In the genomic region with DNA sequence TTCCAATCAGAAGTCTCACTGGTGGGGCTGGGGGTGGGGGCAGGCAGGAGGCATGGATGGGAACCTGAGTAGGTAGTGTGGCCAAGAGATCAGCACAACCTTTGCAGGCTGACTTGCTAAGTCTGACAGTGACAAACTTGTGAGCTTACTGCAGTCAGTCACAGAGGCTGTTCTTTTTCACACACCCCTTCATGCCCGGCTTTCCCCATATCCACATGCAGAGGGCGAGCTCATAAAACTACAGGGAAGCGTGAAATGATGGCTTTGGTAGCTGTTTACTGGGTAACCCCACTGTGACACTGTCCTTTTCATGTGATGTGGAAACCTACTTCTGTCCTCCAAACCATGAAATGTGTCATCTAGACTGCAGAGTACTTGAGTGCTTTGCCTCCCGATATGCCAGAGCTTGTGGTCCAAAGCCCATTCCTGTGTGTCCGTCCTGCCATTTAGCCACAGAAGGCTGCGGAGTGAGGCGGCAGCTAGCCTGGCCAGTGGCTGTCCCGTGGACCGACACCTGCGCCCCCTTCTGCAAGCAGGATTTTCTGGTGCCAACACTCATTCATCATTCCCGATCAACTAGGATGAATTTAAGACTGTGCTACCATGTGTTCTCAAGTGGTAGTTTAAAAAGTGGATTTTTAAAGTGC, we compare ENCODE assay signal across 18 cellular contexts.
"Had no signal": no experiment of that assay in that cellular context is flagged by ENCODE, and none has a peak within 500 bp of the region (broad histone marks: within the 10 kb centered on the region; RNA-seq: fewer than 3 reads in every experiment).

No MANE protein-coding gene starts in this region.

- ATAC-seq: gastrocnemius medialis, heart right ventricle, left lobe of liver had no signal

- H3K27me3 ChIP-seq: ascending aorta, cardiac muscle cell, colonic mucosa, gastrocnemius medialis, heart right ventricle, tibial artery, vagina had no signal

- H3K4me3 ChIP-seq: ascending aorta, cardiac muscle cell, colonic mucosa, gastrocnemius medialis, heart right ventricle, tibial artery, vagina had no signal

- H3K27ac Mint-ChIP-seq: activated T-helper 1 cell treated with anti-CD3 and anti-CD28 coated beads, Interleukin-12 subunit alpha, Interleukin-12 subunit beta, Interleukin-2, Interleukin-4 antibody, amounts not matched to agents 30 ng/mL and 10 ng/mL and 1 ng/mL, durations not matched to agents 14 hours and 24 hours and 36 hours had no signal

- H3K27ac ChIP-seq: ascending aorta, colonic mucosa, epithelial cell of prostate, gastrocnemius medialis, heart right ventricle, parathyroid adenoma, tibial artery, vagina had no signal

- FAIRE-seq: small intestine had no signal

- H3K27me3 Mint-ChIP-seq: activated CD4-positive, alpha-beta T cell treated with anti-CD3 and anti-CD28 coated beads, Interleukin-2, amount 10 ng/mL, durations not matched to agents 24 days and 14 days had no signal

- H3K9me3 Mint-ChIP-seq: activated CD4-positive, alpha-beta T cell treated with anti-CD3 and anti-CD28 coated beads, Interleukin-2, amount 10 ng/mL, durations not matched to agents 24 days and 14 days; activated T-helper 1 cell treated with anti-CD3 and anti-CD28 coated beads, Interleukin-12 subunit alpha, Interleukin-12 subunit beta, Interleukin-2, Interleukin-4 antibody, amounts not matched to agents 30 ng/mL and 10 ng/mL and 1 ng/mL, durations not matched to agents 14 hours and 24 hours and 36 hours; neural crest cell had no signal

- H3K4me1 ChIP-seq: ascending aorta, colonic mucosa, gastrocnemius medialis, parathyroid adenoma, tibial artery, vagina had no signal

- H3K9me3 ChIP-seq: ascending aorta, colonic mucosa, gastrocnemius medialis, heart right ventricle, tibial artery, vagina had no signal

- H3K4me3 Mint-ChIP-seq: activated CD4-positive, alpha-beta T cell treated with anti-CD3 and anti-CD28 coated beads, Interleukin-2, amount 10 ng/mL, durations not matched to agents 24 days and 14 days; activated T-helper 1 cell treated with anti-CD3 and anti-CD28 coated beads, Interleukin-12 subunit alpha, Interleukin-12 subunit beta, Interleukin-2, Interleukin-4 antibody, amounts not matched to agents 30 ng/mL and 10 ng/mL and 1 ng/mL, durations not matched to agents 14 hours and 24 hours and 36 hours had no signal

- DNase-seq: activated CD4-positive, alpha-beta T cell treated with anti-CD3 and anti-CD28 coated beads, Interleukin-2, amount 10 ng/mL, durations not matched to agents 24 days and 14 days; activated naive CD4-positive, alpha-beta T cell; colonic mucosa; gastrocnemius medialis; heart right ventricle; islet precursor cell; mesendoderm; retina; small intestine; tibial artery had no signal
